In the genomic region with DNA sequence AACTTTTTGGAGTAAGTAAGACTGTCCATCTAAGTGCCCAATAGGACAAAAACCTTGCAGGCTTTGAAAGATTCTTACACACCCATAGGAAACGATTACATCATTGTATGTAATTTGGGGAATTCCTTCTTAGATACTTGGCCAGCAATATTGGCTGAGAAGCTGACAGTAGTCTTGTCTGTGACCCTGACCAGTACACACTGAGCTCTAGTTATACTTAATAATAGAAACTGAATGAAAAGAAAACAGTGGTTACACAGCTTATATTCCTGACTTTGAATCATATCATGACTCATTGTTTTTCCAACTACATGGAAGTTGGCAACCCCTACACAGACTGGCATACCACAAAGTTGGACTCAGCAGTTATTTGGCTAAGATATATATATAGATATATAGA, we compare ENCODE assay signal across 13 cellular contexts. TPM values are rescaled to one million over a fixed set of nuclear protein-coding genes. Genes with fewer than 3 reads are reported as not detected.
DNase-seq lines count a peak whose midpoint lies in the region; FAIRE-seq and TF ChIP-seq lines count a peak whose summit lies in the region.
"Had no signal": no experiment of that assay in that cellular context is flagged by ENCODE, and none has a peak within 500 bp of the region (broad histone marks: within the 10 kb centered on the region; RNA-seq: fewer than 3 reads in every experiment).

No MANE protein-coding gene starts in this region.

- peaks cover 12% of the 10 kb centered on the region for H3K4me1 ChIP-seq in keratinocyte (ENCODE audit: control insufficient read depth, extremely low read depth, insufficient read depth, low read length)
- no peaks in the 10 kb centered on the region for H3K4me1 ChIP-seq in suprapubic skin

- FAIRE-seq in keratinocyte (lab: Jason Lieb, UNC), result peak; percentile 78

- DNase-seq in ACHN (peak; percentile 38), HS-27A (ENCODE audit: low read depth) (peak; percentile 71), astrocyte of the spinal cord (ENCODE audit: low read depth, low spot score) (peak; percentile 91), keratinocyte (ENCODE audit: low read depth, low spot score) (peak; percentile 25), suprapubic skin (ENCODE audit: low spot score in 2 of 2) (no peak), superior temporal gyrus (ENCODE audit: extremely low spot score) (no peak), 8988T (no peak)
- no peak for DNase-seq in activated effector memory CD4-positive, alpha-beta T cell treated with Interleukin-2 at 50 U/mL for 16 hours
- DNase-seq: NCI-H1417; NCI-H69; nephron progenitor cell; stimulated activated naive CD4-positive, alpha-beta T cell treated with Interleukin-2 at 50 U/mL for 16 hours had no signal

- H3K4me2 ChIP-seq in keratinocyte (ENCODE audit: control insufficient read depth, extremely low read depth, insufficient read depth, low read depth, low read length), result peak overlapping the region; percentile 66

- in situ Hi-C loops in ACHN (cut with HindIII; ENCODE audit: low pct_ligation_motif_present, low pct_unique_long_range_greater_than_20kb, low sequenced_read_pairs), result no loop called here
- in situ Hi-C loops in astrocyte of the spinal cord (cut with HindIII; ENCODE audit: low sequenced_read_pairs), result no loop called here

- no peak for TF ChIP-seq POLR2A in suprapubic skin (IDR thresholded peaks at IDR 0.05)

- H3K36me3 ChIP-seq in keratinocyte (ENCODE audit: control insufficient read depth in 2 of 2, extremely low read depth in 1 of 2, insufficient read depth in 2 of 2, low read length in 2 of 2) (no peaks in the 10 kb centered on the region), suprapubic skin (no peaks in the 10 kb centered on the region)

- dilution Hi-C loops in keratinocyte (cut with MboI; ENCODE audit: extremely low pct_ligation_motif_present, low sequenced_read_pairs), result no loop called here

- 23% methylated on average over 1 of the region's 1 CpG for WGBS in suprapubic skin

- H3K9me3 ChIP-seq in keratinocyte (ENCODE audit: control insufficient read depth, low read depth, low read length) (no peaks in the 10 kb centered on the region), suprapubic skin (peaks cover 5% of the 10 kb centered on the region)

- no peaks in the 10 kb centered on the region for H4K20me1 ChIP-seq in keratinocyte (ENCODE audit: control insufficient read depth, extremely low read depth, insufficient read depth, low read length)
- H4K20me1 ChIP-seq: BLaER1 treated with 17β-estradiol and CSF1 and Interleukin-3, amounts not matched to agents 10 nM and 100 nM had no signal

- H3K4me3 ChIP-seq in astrocyte of the spinal cord (ENCODE audit: low read depth, low read length), result no peak overlapping the region
- peak overlapping the region in 1 of 3 experiments; percentile 38 for H3K4me3 ChIP-seq in keratinocyte (ENCODE audit: control insufficient read depth in 2 of 3, extremely low read depth in 1 of 3, insufficient read depth in 2 of 3, low read depth in 1 of 3, low read length in 3 of 3)
- no peak overlapping the region for H3K4me3 ChIP-seq in suprapubic skin
- H3K4me3 ChIP-seq: BLaER1 treated with 17β-estradiol and CSF1 and Interleukin-3, amounts not matched to agents 10 nM and 100 nM had no signal

- no peaks in the 10 kb centered on the region for H3K79me2 ChIP-seq in keratinocyte (ENCODE audit: control insufficient read depth, insufficient read depth, low read length)

- TF ChIP-seq CTCF in astrocyte of the spinal cord (IDR thresholded peaks at IDR 0.05; ENCODE audit: low read depth, low read length) (no peak), keratinocyte (optimal IDR thresholded peaks at IDR 0.05 in 1 of 3, IDR thresholded peaks at IDR 0.05 in 1 of 3, conservative IDR thresholded peaks at IDR 0.05 in 1 of 3; ENCODE audit: extremely low read depth in 1 of 3, insufficient read depth in 2 of 3, low read length in 3 of 3) (no peak), suprapubic skin (IDR thresholded peaks at IDR 0.05) (no peak)

- H2AFZ ChIP-seq in keratinocyte (ENCODE audit: control insufficient read depth, low read length), result no peak overlapping the region

- TF ChIP-seq EP300 in suprapubic skin (IDR thresholded peaks at IDR 0.05), result no peak

- H3K27ac ChIP-seq in keratinocyte (ENCODE audit: control insufficient read depth, insufficient read depth, low read length) (no peak overlapping the region), suprapubic skin (no peak overlapping the region)

- H3K9me1 ChIP-seq in keratinocyte (ENCODE audit: control insufficient read depth, extremely low read depth, insufficient read depth, low read length), result no peaks in the 10 kb centered on the region

- H3K9ac ChIP-seq in keratinocyte (ENCODE audit: control insufficient read depth, extremely low read depth, insufficient read depth, low read length), result no peak overlapping the region
- H3K9ac ChIP-seq: BLaER1 treated with 17β-estradiol and CSF1 and Interleukin-3, amounts not matched to agents 10 nM and 100 nM had no signal

- H3K27me3 ChIP-seq in keratinocyte (ENCODE audit: control insufficient read depth, extremely low read depth, insufficient read depth, low read length), result no peaks in the 10 kb centered on the region
- H3K27me3 ChIP-seq in suprapubic skin, result no peaks in the 10 kb centered on the region

RNA-seq across cellular contexts. Expression of gene TLR2, which starts 7.1 kb away (rescaled TPM):
- polyA plus RNA-seq in keratinocyte, result 1.7 to 3.1 TPM (median 1.8 TPM) in 3 replicates
- polyA plus RNA-seq in keratinocyte (2011; ENCODE audit: low read depth), result 0.70 TPM
- 0.32 and 0.56 TPM in 2 replicates for polyA plus RNA-seq in keratinocyte (2011; cell fraction: cytosol; rRNA removed)
- polyA plus RNA-seq in keratinocyte (2011; cell fraction: nucleus; rRNA removed), result 5.4 and 7.6 TPM in 2 replicates
- polyA plus RNA-seq in keratinocyte (2012; ENCODE audit: low replicate concordance), result 1.4 and 1.7 TPM in 2 replicates
- polyA minus RNA-seq in keratinocyte, result 1.4 to 4.3 TPM (median 3.0 TPM) in 3 replicates
- polyA minus RNA-seq in keratinocyte (2011; cell fraction: cytosol; rRNA and poly(A)+ RNA removed), result 1.3 TPM
- 3.0 and 5.4 TPM in 2 replicates for polyA minus RNA-seq in keratinocyte (2011; cell fraction: nucleus; rRNA and poly(A)+ RNA removed)
- 10 to 100 TPM in 2 of 4 donors, 1 to 10 TPM in 2; 8.4 to 13.1 (median 10.1) TPM for total RNA-seq in suprapubic skin

Comparison
In these comparisons a context has a peak if more than half of its experiments do, and no peak if none do; other contexts are left out.
1. DNase-seq: peak in ACHN (single experiment), HS-27A (single experiment), astrocyte of the spinal cord (single experiment) and keratinocyte (single experiment); none in activated effector memory CD4-positive, alpha-beta T cell treated with Interleukin-2 at 50 U/mL for 16 hours (single experiment), suprapubic skin (0 of 2), superior temporal gyrus (single experiment) and 8988T (single experiment).